16 cellular contexts compared by ENCODE assay signal in genomic region chr12:75011120-75011519, GRCh38.
A peak's percentile ranks its signal among the peaks of the same experiment; 100 is the strongest.
DNase-seq lines count a peak whose midpoint lies in the region; ATAC-seq and TF ChIP-seq lines count a peak whose summit lies in the region.
"Had no signal": no experiment of that assay in that cellular context is flagged by ENCODE, and none has a peak within 500 bp of the region (broad histone marks: within the 10 kb centered on the region; RNA-seq: fewer than 3 reads in every experiment).

No MANE protein-coding gene starts in this region.

- H3K9me3 Mint-ChIP-seq in activated T-helper 17 cell treated with anti-CD3 and anti-CD28 coated beads, Interleukin-2, amount 50 U/mL, for 72 hours: peaks cover 15% of the 10 kb centered on the region
- peaks cover 22% of the 10 kb centered on the region for H3K9me3 Mint-ChIP-seq in mesothelial cell of epicardium

- H3K36me3 ChIP-seq in HEK293 (ENCODE audit: control insufficient read depth in 2 of 2, insufficient read depth in 1 of 2, low read length in 2 of 2): no peaks in the 10 kb centered on the region
- H3K36me3 ChIP-seq: thyroid gland had no signal

- H3K27ac Mint-ChIP-seq in activated T-helper 17 cell treated with anti-CD3 and anti-CD28 coated beads, Interleukin-2, amount 50 U/mL, for 72 hours: no peak overlapping the region
- H3K27ac Mint-ChIP-seq in mesothelial cell of epicardium: peak overlapping the region; percentile 18
- H3K27ac Mint-ChIP-seq: activated naive CD4-positive, alpha-beta T cell treated with anti-CD3 and anti-CD28 coated beads, Interleukin-2, amount 50 U/mL, for 24 hours had no signal

- H3K27ac ChIP-seq in HEK293 (ENCODE audit: extremely low read depth, low read depth, low read length): no peak overlapping the region
- H3K27ac ChIP-seq: 22Rv1, thyroid gland had no signal

- no peaks in the 10 kb centered on the region for H3K27me3 Mint-ChIP-seq in activated T-helper 17 cell treated with anti-CD3 and anti-CD28 coated beads, Interleukin-2, amount 50 U/mL, for 72 hours
- H3K27me3 Mint-ChIP-seq in mesothelial cell of epicardium (ENCODE audit: low read depth): no peaks in the 10 kb centered on the region
- H3K27me3 Mint-ChIP-seq: activated naive CD4-positive, alpha-beta T cell treated with anti-CD3 and anti-CD28 coated beads, Interleukin-2, amount 50 U/mL, for 24 hours had no signal

- H3K4me3 Mint-ChIP-seq in activated T-helper 17 cell treated with anti-CD3 and anti-CD28 coated beads, Interleukin-2, amount 50 U/mL, for 72 hours: no peak overlapping the region
- H3K4me3 Mint-ChIP-seq in mesothelial cell of epicardium: no peak overlapping the region
- H3K4me3 Mint-ChIP-seq: activated naive CD4-positive, alpha-beta T cell treated with anti-CD3 and anti-CD28 coated beads, Interleukin-2, amount 50 U/mL, for 24 hours had no signal

- POLR2A ChIA-PET in HEK293 (lab: Yijun Ruan, JAX): no interaction called here

- no peaks in the 10 kb centered on the region for H3K9me3 ChIP-seq in HEK293 (ENCODE audit: control insufficient read depth, insufficient read depth, low read depth, low read length)
- H3K9me3 ChIP-seq: thyroid gland had no signal

- H3K4me1 Mint-ChIP-seq in activated T-helper 17 cell treated with anti-CD3 and anti-CD28 coated beads, Interleukin-2, amount 50 U/mL, for 72 hours: no peaks in the 10 kb centered on the region
- H3K4me1 Mint-ChIP-seq in mesothelial cell of epicardium: peaks cover 14% of the 10 kb centered on the region
- H3K4me1 Mint-ChIP-seq: activated naive CD4-positive, alpha-beta T cell treated with anti-CD3 and anti-CD28 coated beads, Interleukin-2, amount 50 U/mL, for 24 hours had no signal

- peak; percentile 87 for ATAC-seq in activated T-helper 17 cell treated with anti-CD3 and anti-CD28 coated beads, Interleukin-2, amount 50 U/mL, for 72 hours (replicated peaks)
- ATAC-seq in left cardiac atrium: no peak

- intact Hi-C loops in left cardiac atrium (cut with DNase I): no loop called here

- H3K4me1 ChIP-seq in HEK293 (ENCODE audit: control insufficient read depth, insufficient read depth, low read length): no peaks in the 10 kb centered on the region; the same call in 1 of the 2 replicates
- H3K4me1 ChIP-seq: thyroid gland had no signal

- CTCF ChIA-PET in HEK293 (lab: Yijun Ruan, JAX): no interaction called here

- no peaks in the 10 kb centered on the region for H3K36me3 Mint-ChIP-seq in activated T-helper 17 cell treated with anti-CD3 and anti-CD28 coated beads, Interleukin-2, amount 50 U/mL, for 72 hours (ENCODE audit: low read depth)
- H3K36me3 Mint-ChIP-seq in mesothelial cell of epicardium: no peaks in the 10 kb centered on the region
- H3K36me3 Mint-ChIP-seq: activated naive CD4-positive, alpha-beta T cell treated with anti-CD3 and anti-CD28 coated beads, Interleukin-2, amount 50 U/mL, for 24 hours had no signal

- DNase-seq in DMS 273 (lab: John Stamatoyannopoulos, UW; ENCODE audit: unreplicated experiment) (peak; percentile 16), DMS 273 treated with DMSO at 0.1 percent for 48 hours (lab: John Stamatoyannopoulos, UW) (no peak), mesothelial cell of epicardium (ENCODE audit: low spot score in 2 of 2, unreplicated experiment in 2 of 2) (no peak), NCI-H187 (lab: John Stamatoyannopoulos, UW) (no peak), HUDEP-2 (lab: John Stamatoyannopoulos, UW; ENCODE audit: unreplicated experiment in 76 of 76) (no peak), left cardiac atrium (no peak)
- DNase-seq: C1 segment of cervical spinal cord; effector CD8-positive, alpha-beta T cell; NCI-H2029; NCI-H748 treated with DMSO at 0.1 percent for 48 hours; thyroid gland had no signal

- H3K4me3 ChIP-seq in HEK293 (ENCODE audit: low read depth, low read length): no peak overlapping the region
- H3K4me3 ChIP-seq: lung, thyroid gland had no signal

- no peak for TF ChIP-seq CTCF in HEK293 (tag by site-specific recombination; IDR thresholded peaks at IDR 0.05)
- no peak for TF ChIP-seq CTCF in mesothelial cell of epicardium (IDR thresholded peaks at IDR 0.05; ENCODE audit: unreplicated experiment)

TF ChIP-seq in HEK293, 187 proteins besides CTCF, POLR2A, EP300 and RAD21:
- TF ChIP-seq KLF7 (tag by site-specific recombination; IDR thresholded peaks at IDR 0.05; ENCODE audit: borderline replicate concordance): no peak
- peak; percentile 95 for TF ChIP-seq ZFHX2 (tag by site-specific recombination; conservative IDR thresholded peaks at IDR 0.05)
- TF ChIP-seq SCRT2 (tag by site-specific recombination; IDR thresholded peaks at IDR 0.05): peak; percentile 86
- TF ChIP-seq EGR2 (tag by site-specific recombination; IDR thresholded peaks at IDR 0.05; ENCODE audit: low read depth): peak; percentile 96
TF ChIP-seq in HEK293: peak in this region for 3.
